1 cellular context compared by ENCODE assay signal in genomic region chr9:136373300-136374182, GRCh38.
TF ChIP-seq lines count a peak whose summit lies in the region.

Gene CARD9, minus strand, starts transcription at chr9:136373669. Its CDS starts 1,591 bp downstream, at chr9:136372078.

TF ChIP-seq in K562, 482 proteins besides CTCF, POLR2A, EP300 and RAD21 (continued from another document and continues in another):
- TF ChIP-seq CHAMP1 (IDR thresholded peaks at IDR 0.05) (no peak), TCF7L2 (IDR thresholded peaks at IDR 0.05; ENCODE audit: low read depth, low read length) (no peak), ZNF436 (CRISPR knock-in tag; IDR thresholded peaks at IDR 0.05) (no peak), GMEB1 (CRISPR knock-in tag; IDR thresholded peaks at IDR 0.05) (0 out of 2 replicates have a peak, but pooled peaks have one; percentile 30), ZFP91 (CRISPR knock-in tag; IDR thresholded peaks at IDR 0.05) (peak; percentile 56; the same call in 1 of the 2 replicates), FIP1L1 (IDR thresholded peaks at IDR 0.05; ENCODE audit: low read depth, low read length, poor library complexity, severe bottlenecking) (no peak), CUX1 (CRISPR knock-in tag; IDR thresholded peaks at IDR 0.05) (no peak), BCLAF1 (IDR thresholded peaks at IDR 0.05; ENCODE audit: borderline replicate concordance in 1 of 2, control insufficient read depth in 1 of 2, low read depth in 2 of 2, low read length in 1 of 2) (no peak), CTBP1 (IDR thresholded peaks at IDR 0.05; ENCODE audit: borderline replicate concordance) (0 out of 2 replicates have a peak, but pooled peaks have one; percentile 20), ARID4B (CRISPR knock-in tag; IDR thresholded peaks at IDR 0.05) (no peak; the same call in 1 of the 2 replicates), ZNF184 (CRISPR knock-in tag; IDR thresholded peaks at IDR 0.05) (no peak), JUND (IDR thresholded peaks at IDR 0.05; ENCODE audit: borderline replicate concordance, low read depth, low read length) (peak; percentile 24; the same call in 1 of the 2 replicates), JUND (tag; IDR thresholded peaks at IDR 0.05; ENCODE audit: borderline replicate concordance, low read depth, low read length) (no peak), ZNF589 (CRISPR knock-in tag; IDR thresholded peaks at IDR 0.05; ENCODE audit: low read depth) (no peak), MAX (CRISPR knock-in tag; IDR thresholded peaks at IDR 0.05) (peak; percentile 2; the same call in 1 of the 2 replicates), ETS1 (conservative IDR thresholded peaks at IDR 0.05; ENCODE audit: control insufficient read depth, low read depth, low read length) (no peak), KLF13 (tag; IDR thresholded peaks at IDR 0.05; ENCODE audit: borderline replicate concordance, low read depth) (no peak), ZNF263 (CRISPR knock-in tag; IDR thresholded peaks at IDR 0.05; ENCODE audit: borderline replicate concordance) (peak; percentile 99), PML (IDR thresholded peaks at IDR 0.05; ENCODE audit: low read length) (peak; percentile 26; the same call in 1 of the 2 replicates), NR3C1 (CRISPR knock-in tag; IDR thresholded peaks at IDR 0.05) (no peak), THAP7 (CRISPR knock-in tag; IDR thresholded peaks at IDR 0.05) (no peak), POLR2AphosphoS5 (IDR thresholded peaks at IDR 0.05; ENCODE audit: control insufficient read depth, insufficient read depth, low read depth, low read length) (0 out of 2 replicates have a peak, but pooled peaks have one; percentile 15), ZBTB43 (CRISPR knock-in tag; IDR thresholded peaks at IDR 0.05) (no peak), ZNF232 (CRISPR knock-in tag; IDR thresholded peaks at IDR 0.05) (no peak)
